2 cellular contexts compared by ENCODE assay signal in the genomic region with DNA sequence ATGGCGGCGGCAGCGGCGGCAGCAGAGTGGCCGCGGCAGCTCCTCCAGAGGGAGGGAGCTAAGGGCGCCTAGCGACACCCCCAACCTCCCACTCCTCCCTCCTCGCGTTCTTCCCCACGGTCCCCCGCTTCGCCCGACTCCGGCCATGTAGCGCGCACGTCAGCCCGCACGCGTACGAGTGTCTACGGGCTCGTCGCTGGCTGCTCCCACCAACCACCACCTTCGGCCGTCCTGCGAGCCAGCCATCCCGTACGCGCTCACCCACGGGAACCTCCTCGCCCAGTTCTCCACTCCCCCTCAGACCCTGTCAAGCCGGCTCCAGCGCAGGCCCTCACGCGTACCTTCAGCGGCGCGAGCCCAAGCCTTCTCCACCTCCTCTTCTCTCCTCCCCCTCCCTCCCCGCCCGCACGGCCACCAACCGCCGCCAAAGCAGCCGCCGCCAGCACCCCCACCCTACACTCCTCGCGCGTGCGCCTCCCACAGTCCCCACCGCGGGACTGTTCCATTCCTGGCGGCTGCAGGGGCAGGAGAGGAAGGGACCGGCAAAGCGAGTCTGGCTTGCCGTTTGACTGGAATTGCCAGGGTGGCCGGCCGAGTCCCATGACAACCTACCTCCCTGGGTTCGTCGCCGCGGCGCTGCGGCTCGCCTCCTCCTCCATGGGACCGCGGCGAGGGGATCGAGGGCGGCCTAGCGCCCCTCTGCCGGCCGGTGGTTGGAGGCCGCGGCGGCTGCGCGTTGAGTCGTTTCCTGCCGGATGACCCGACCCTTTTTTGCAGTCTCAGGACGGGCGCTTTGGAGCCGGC.
TF ChIP-seq lines count a peak whose summit lies in the region.

A gene (plus strand): TSS at position 774 of the 804 bp plus-strand sequence. CDS start 20,689 bp downstream, outside the sequence.
A gene with protein sequence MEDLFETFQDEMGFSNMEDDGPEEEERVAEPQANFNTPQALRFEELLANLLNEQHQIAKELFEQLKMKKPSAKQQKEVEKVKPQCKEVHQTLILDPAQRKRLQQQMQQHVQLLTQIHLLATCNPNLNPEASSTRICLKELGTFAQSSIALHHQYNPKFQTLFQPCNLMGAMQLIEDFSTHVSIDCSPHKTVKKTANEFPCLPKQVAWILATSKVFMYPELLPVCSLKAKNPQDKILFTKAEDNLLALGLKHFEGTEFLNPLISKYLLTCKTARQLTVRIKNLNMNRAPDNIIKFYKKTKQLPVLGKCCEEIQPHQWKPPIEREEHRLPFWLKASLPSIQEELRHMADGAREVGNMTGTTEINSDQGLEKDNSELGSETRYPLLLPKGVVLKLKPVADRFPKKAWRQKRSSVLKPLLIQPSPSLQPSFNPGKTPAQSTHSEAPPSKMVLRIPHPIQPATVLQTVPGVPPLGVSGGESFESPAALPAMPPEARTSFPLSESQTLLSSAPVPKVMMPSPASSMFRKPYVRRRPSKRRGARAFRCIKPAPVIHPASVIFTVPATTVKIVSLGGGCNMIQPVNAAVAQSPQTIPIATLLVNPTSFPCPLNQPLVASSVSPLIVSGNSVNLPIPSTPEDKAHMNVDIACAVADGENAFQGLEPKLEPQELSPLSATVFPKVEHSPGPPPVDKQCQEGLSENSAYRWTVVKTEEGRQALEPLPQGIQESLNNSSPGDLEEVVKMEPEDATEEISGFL (minus strand): TSS at position 457 of the 804 bp plus-strand sequence. CDS start 8,338 bp downstream, outside the sequence.

TF ChIP-seq in IMR-90, 13 proteins besides CTCF, POLR2A, EP300 and RAD21:
- TF ChIP-seq SMC3 (IDR thresholded peaks at IDR 0.05; ENCODE audit: low read depth, low read length) (no peak), CHD1 (IDR thresholded peaks at IDR 0.05; ENCODE audit: low read depth, low read length) (peak; percentile 99; the same call in 1 of the 2 replicates), NFE2L2 (IDR thresholded peaks at IDR 0.05; ENCODE audit: low read depth, low read length) (no peak), FOS (IDR thresholded peaks at IDR 0.05; ENCODE audit: low read depth, low read length) (no peak), MAFK (IDR thresholded peaks at IDR 0.05; ENCODE audit: low read depth, low read length) (no peak; the same call in 1 of the 2 replicates), CEBPB (IDR thresholded peaks at IDR 0.05; ENCODE audit: low read depth, low read length) (no peak), BHLHE40 (IDR thresholded peaks at IDR 0.05; ENCODE audit: low read depth, low read length) (peak; percentile 97), RFX5 (IDR thresholded peaks at IDR 0.05; ENCODE audit: low read depth, low read length) (no peak), MXI1 (IDR thresholded peaks at IDR 0.05; ENCODE audit: borderline replicate concordance, low read depth, low read length) (peak; percentile 60; the same call in 1 of the 2 replicates), MAZ (IDR thresholded peaks at IDR 0.05; ENCODE audit: borderline replicate concordance, low read depth, low read length) (peak; percentile 51; the same call in 1 of the 2 replicates)
- TF ChIP-seq, protein P1, sequence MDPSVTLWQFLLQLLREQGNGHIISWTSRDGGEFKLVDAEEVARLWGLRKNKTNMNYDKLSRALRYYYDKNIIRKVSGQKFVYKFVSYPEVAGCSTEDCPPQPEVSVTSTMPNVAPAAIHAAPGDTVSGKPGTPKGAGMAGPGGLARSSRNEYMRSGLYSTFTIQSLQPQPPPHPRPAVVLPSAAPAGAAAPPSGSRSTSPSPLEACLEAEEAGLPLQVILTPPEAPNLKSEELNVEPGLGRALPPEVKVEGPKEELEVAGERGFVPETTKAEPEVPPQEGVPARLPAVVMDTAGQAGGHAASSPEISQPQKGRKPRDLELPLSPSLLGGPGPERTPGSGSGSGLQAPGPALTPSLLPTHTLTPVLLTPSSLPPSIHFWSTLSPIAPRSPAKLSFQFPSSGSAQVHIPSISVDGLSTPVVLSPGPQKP (IDR thresholded peaks at IDR 0.05; ENCODE audit: borderline replicate concordance, low read depth, low read length) = no peak
TF ChIP-seq in IMR-90: peak in this region for 4.

TF ChIP-seq in endothelial cell of umbilical vein, 7 proteins besides CTCF, POLR2A, EP300 and RAD21:
- no peak for TF ChIP-seq MYC (IDR thresholded peaks at IDR 0.05; ENCODE audit: low read depth, low read length)
- peak; percentile 48 for TF ChIP-seq POLR2AphosphoS5 (IDR thresholded peaks at IDR 0.05; ENCODE audit: insufficient read depth, low read depth, low read length)
- TF ChIP-seq EZH2 (IDR thresholded peaks at IDR 0.05; ENCODE audit: borderline replicate concordance, low read depth, low read length, severe bottlenecking) = no peak
- TF ChIP-seq GATA2 (IDR thresholded peaks at IDR 0.05; ENCODE audit: insufficient read depth, insufficient read length, low read depth, low read length) = no peak
